In genomic region chr14:23033801-23034497, GRCh38 we compare ENCODE assay signal across 9 cellular contexts. TPM values are rescaled to one million over a fixed set of nuclear protein-coding genes. Genes with fewer than 3 reads are reported as not detected.
A peak's percentile ranks its signal among the peaks of the same experiment; 100 is the strongest.
DNase-seq lines count a peak whose midpoint lies in the region; ATAC-seq and TF ChIP-seq lines count a peak whose summit lies in the region.
"Had no signal": no experiment of that assay in that cellular context is flagged by ENCODE, and none has a peak within 500 bp of the region (broad histone marks: within the 10 kb centered on the region; RNA-seq: fewer than 3 reads in every experiment).

No MANE protein-coding gene starts in this region.

- H3K27me3 Mint-ChIP-seq in T-helper 17 cell, result no peaks in the 10 kb centered on the region

- no peak for TF ChIP-seq CTCF in foreskin fibroblast (IDR thresholded peaks at IDR 0.05; ENCODE audit: low read depth, low read length)

- DNase-seq in T-helper 17 cell (no peak), foreskin fibroblast (no peak), Kasumi-1 (lab: John Stamatoyannopoulos, UW) (no peak), C1 segment of cervical spinal cord (lab: John Stamatoyannopoulos, UW) (no peak), NCI-H1930 (lab: John Stamatoyannopoulos, UW) (no peak), activated gamma-delta T cell treated with Interleukin-2 at 50 U/mL for 16 hours (no peak)

- H3K36me3 ChIP-seq in skeletal muscle tissue (ENCODE audit: control insufficient read depth in 3 of 3, insufficient read depth in 3 of 3, low read length in 3 of 3), result peaks cover 17 to 23% (median 18%) of the 10 kb centered on the region in 3 donors

- peak overlapping the region; percentile 94 for H3K4me3 Mint-ChIP-seq in T-helper 17 cell

- ATAC-seq in GM21737 (IDR thresholded peaks at IDR 0.05; ENCODE audit: unreplicated experiment) (peak; percentile 8), T-helper 17 cell (no peak)

- H3K27ac Mint-ChIP-seq in T-helper 17 cell, result peak overlapping the region; percentile 98

- peak overlapping the region; percentile 98 for H3K27ac ChIP-seq in skeletal muscle tissue (ENCODE audit: low read depth, low read length)

- H3K4me3 ChIP-seq in foreskin fibroblast (ENCODE audit: low read depth in 1 of 2, low read length in 2 of 2) (peak overlapping the region; percentile 93 to 98), skeletal muscle tissue (ENCODE audit: low read length in 3 of 3) (peak overlapping the region; percentile 89 to 97 (median 97))

- H3K4me1 Mint-ChIP-seq in T-helper 17 cell, result peaks cover 26% of the 10 kb centered on the region

- H3K27me3 ChIP-seq in skeletal muscle tissue (ENCODE audit: control insufficient read depth in 3 of 3, insufficient read depth in 3 of 3, low read length in 3 of 3), result no peaks in the 10 kb centered on the region

- no peaks in the 10 kb centered on the region for H3K9me3 ChIP-seq in T-helper 17 cell (ENCODE audit: control insufficient read depth, low read length, poor library complexity, severe bottlenecking)
- H3K9me3 ChIP-seq in skeletal muscle tissue (ENCODE audit: control insufficient read depth in 3 of 3, low read length in 3 of 3), result no peaks in the 10 kb centered on the region

- peaks cover 3% of the 10 kb centered on the region for H3K36me3 Mint-ChIP-seq in T-helper 17 cell (ENCODE audit: low read depth)

- peaks cover 10 to 24% (median 21%) of the 10 kb centered on the region in 3 donors for H3K4me1 ChIP-seq in skeletal muscle tissue (ENCODE audit: control insufficient read depth in 3 of 3, insufficient read depth in 3 of 3, low read length in 3 of 3)

- peak overlapping the region; percentile 98 to 99 (median 99) for H3K9ac ChIP-seq in skeletal muscle tissue (ENCODE audit: low read depth in 1 of 3, low read length in 3 of 3)

RNA-seq across cellular contexts. Expression of gene PSMB5, which starts 0.8 kb away (rescaled TPM):
- total RNA-seq in T-helper 17 cell (10 to 100 TPM; 17.6 to 19.9 TPM), skeletal muscle tissue (183 TPM)

RNA-seq across cellular contexts. Expression of gene PSMB11, which starts 8.1 kb away (rescaled TPM):
- not detected for total RNA-seq in T-helper 17 cell
- not detected for total RNA-seq in skeletal muscle tissue
- total RNA-seq: NCI-H460 had no signal

RNA-seq across cellular contexts. Expression of gene CDH24, which starts 23.4 kb away (rescaled TPM):
- total RNA-seq in T-helper 17 cell (1 to 10 TPM; 1.6 to 1.8 TPM), skeletal muscle tissue (1.6 TPM)

RNA-seq across cellular contexts. Expression of gene C14orf93, which starts 24.0 kb away (rescaled TPM):
- total RNA-seq in T-helper 17 cell (1 to 10 TPM; 9.0 to 9.1 TPM), skeletal muscle tissue (9.9 TPM)

RNA-seq across cellular contexts. Expression of gene AJUBA, which starts 51.6 kb away (rescaled TPM):
- total RNA-seq in T-helper 17 cell, result 1 to 10 TPM; 1.3 to 1.5 TPM
- 77.8 TPM for total RNA-seq in skeletal muscle tissue
